3 cellular contexts compared by ENCODE assay signal in genomic region chr1:29916656-29917369, GRCh38.
TF ChIP-seq lines count a peak whose summit lies in the region.

No MANE protein-coding gene starts in this region.

TF ChIP-seq in HepG2, 621 proteins besides CTCF, POLR2A, EP300 and RAD21:
- TF ChIP-seq HNRNPK (IDR thresholded peaks at IDR 0.05; ENCODE audit: low read depth, low read length, poor library complexity, severe bottlenecking) = peak; percentile 77
- no peak for TF ChIP-seq CCAR2 (optimal IDR thresholded peaks at IDR 0.05; ENCODE audit: low read depth, low read length)
- peak; percentile 71 for TF ChIP-seq PCBP2 (optimal IDR thresholded peaks at IDR 0.05; ENCODE audit: low read depth, low read length, poor library complexity, severe bottlenecking)
- TF ChIP-seq ZNF383 (CRISPR knock-in tag; IDR thresholded peaks at IDR 0.05; ENCODE audit: borderline replicate concordance) = no peak
- peak; percentile 88 for TF ChIP-seq ZNF329 (CRISPR knock-in tag; IDR thresholded peaks at IDR 0.05; ENCODE audit: low read depth)
- TF ChIP-seq SMARCC2 (IDR thresholded peaks at IDR 0.05) = no peak
- no peak for TF ChIP-seq ZNF280B (CRISPR knock-in tag; IDR thresholded peaks at IDR 0.05; ENCODE audit: borderline replicate concordance)
- TF ChIP-seq MLXIP (CRISPR knock-in tag; IDR thresholded peaks at IDR 0.05; ENCODE audit: borderline replicate concordance) = no peak
- no peak for TF ChIP-seq ZNF543 (CRISPR knock-in tag; IDR thresholded peaks at IDR 0.05)
TF ChIP-seq in HepG2: peak in this region for 3.

TF ChIP-seq in K562, 482 proteins besides CTCF, POLR2A, EP300 and RAD21:
- TF ChIP-seq ZNF512 (tag; IDR thresholded peaks at IDR 0.05) = 0 out of 2 replicates have a peak, but pooled peaks have one; percentile 48
- peak; percentile 74 for TF ChIP-seq RBM25 (IDR thresholded peaks at IDR 0.05; ENCODE audit: low read depth, low read length, severe bottlenecking)
- TF ChIP-seq POLR3A (IDR thresholded peaks at IDR 0.05; ENCODE audit: borderline replicate concordance, extremely low read depth, insufficient read depth, insufficient read length) = no peak

TF ChIP-seq in H1, 55 proteins besides CTCF, POLR2A, EP300 and RAD21:
- no peak for TF ChIP-seq GABPA (IDR thresholded peaks at IDR 0.05; ENCODE audit: borderline replicate concordance, insufficient read depth, low read length)
- TF ChIP-seq KDM1A (IDR thresholded peaks at IDR 0.05; ENCODE audit: borderline replicate concordance, low read length) = 0 out of 2 replicates have a peak, but pooled peaks have one; percentile 53
- TF ChIP-seq ATF3 (IDR thresholded peaks at IDR 0.05; ENCODE audit: insufficient read depth, low read depth, low read length) = no peak
- no peak for TF ChIP-seq E2F6 (IDR thresholded peaks at IDR 0.05)
